Comparison of ENCODE assay signal across 8 cellular contexts in genomic region chr1:72917920-72918319, GRCh38.
"Had no signal": no experiment of that assay in that cellular context is flagged by ENCODE, and none has a peak within 500 bp of the region (broad histone marks: within the 10 kb centered on the region; RNA-seq: fewer than 3 reads in every experiment).

No MANE protein-coding gene starts in this region.

- H2AFZ ChIP-seq: GM23338 had no signal

- H3K4me2 ChIP-seq: GM23338 had no signal

- ATAC-seq: GM23338, HCT116 had no signal

- DNase-seq: H7, HFFc6, Kasumi-1, KG1 had no signal

- H3K9me3 ChIP-seq: HAP-1 had no signal

- FAIRE-seq: HTR-8/SVneo had no signal

- H3K4me1 ChIP-seq: HAP-1 had no signal

- H3K4me3 ChIP-seq: GM23338, HAP-1 had no signal

- H3K36me3 ChIP-seq: HAP-1 had no signal
